28 cellular contexts compared by ENCODE assay signal in the genomic region with DNA sequence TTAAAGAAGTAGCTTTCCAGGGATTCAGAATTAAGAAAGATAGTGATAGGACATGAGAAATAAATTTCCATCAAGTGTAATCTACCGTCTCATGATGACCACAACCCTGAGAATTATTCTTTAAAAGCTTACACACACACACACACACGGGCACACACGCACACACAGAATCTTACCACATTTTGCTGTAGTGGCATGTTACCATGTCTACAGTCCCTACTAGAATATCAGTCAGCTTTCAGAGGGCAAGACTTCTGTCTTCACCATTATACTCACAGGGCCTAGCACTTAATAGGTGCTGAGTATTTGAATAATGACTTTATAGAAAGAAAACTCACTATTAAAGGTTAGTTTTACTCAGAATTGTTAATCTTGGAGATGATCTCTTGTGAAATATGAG.
"Had no signal": no experiment of that assay in that cellular context is flagged by ENCODE, and none has a peak within 500 bp of the region (broad histone marks: within the 10 kb centered on the region; RNA-seq: fewer than 3 reads in every experiment).

No MANE protein-coding gene starts in this region.

- H3K9me3 Mint-ChIP-seq: activated naive CD4-positive, alpha-beta T cell treated with anti-CD3 and anti-CD28 coated beads, Interleukin-2, amount 50 U/mL, for 72 hours; central memory CD8-positive, alpha-beta T cell; IgD-negative memory B cell; T-helper 1 cell treated with Interleukin-12 subunit alpha and Interleukin-12 subunit beta and Interleukin-4 antibody, amounts not matched to agents 30 μg/mL and 1 μg/mL, for 36 hours; T-helper 2 cell treated with Interferon-gamma antibody and Interleukin-4, amounts not matched to agents 5 μg/mL and 100 μg/mL, for 36 hours had no signal

- ATAC-seq: activated naive CD4-positive, alpha-beta T cell treated with anti-CD3 and anti-CD28 coated beads, Interleukin-2, amount 50 U/mL, for 72 hours; PC-3 had no signal

- H3K4me3 Mint-ChIP-seq: central memory CD8-positive, alpha-beta T cell; IgD-negative memory B cell; T-helper 1 cell treated with Interleukin-12 subunit alpha and Interleukin-12 subunit beta and Interleukin-4 antibody, amounts not matched to agents 30 μg/mL and 1 μg/mL, for 36 hours; T-helper 2 cell treated with Interferon-gamma antibody and Interleukin-4, amounts not matched to agents 5 μg/mL and 100 μg/mL, for 36 hours had no signal

- FAIRE-seq: TTC549 had no signal

- H3K27me3 Mint-ChIP-seq: central memory CD8-positive, alpha-beta T cell; IgD-negative memory B cell had no signal

- H3K27ac Mint-ChIP-seq: IgD-negative memory B cell; T-helper 1 cell treated with Interleukin-12 subunit alpha and Interleukin-12 subunit beta and Interleukin-4 antibody, amounts not matched to agents 30 μg/mL and 1 μg/mL, for 36 hours; T-helper 2 cell treated with Interferon-gamma antibody and Interleukin-4, amounts not matched to agents 5 μg/mL and 100 μg/mL, for 36 hours had no signal

- DNase-seq: activated CD4-positive, alpha-beta T cell treated with anti-CD3 and anti-CD28 coated beads, Interleukin-2, amount 50 U/mL, for 1 hour; activated effector memory CD4-positive, alpha-beta T cell treated with anti-CD3 and anti-CD28 coated beads, Interleukin-2, amount 50 U/mL, for 16 hours; activated naive CD4-positive, alpha-beta T cell treated with Interleukin-2 at 50 U/mL for 16 hours; activated T-cell treated with anti-CD3 and anti-CD28 coated beads, Interleukin-2, amount 50 U/mL, for 1 hour; amniotic stem cell; colonic mucosa; Karpas-422; KBM-7; NCI-H1105 treated with DMSO at 0.1 percent for 48 hours; NCI-H1436 treated with DMSO at 0.1 percent for 48 hours; NCI-H1694 treated with DMSO at 0.1 percent for 48 hours; NCI-H2029; NCI-H2171; NCI-H510A; NCI-H526; NCI-H748 treated with DMSO at 0.1 percent for 48 hours; NK-92 treated with Interleukin-12 subunit alpha and Interleukin-12 subunit beta, amount 100 ng/mL, for 24 hours; PC-3; Peyer's patch; RPMI8226; SHP77 treated with DMSO at 0.1 percent for 48 hours; SK-N-SH had no signal

- H3K36me3 Mint-ChIP-seq: IgD-negative memory B cell had no signal
